Comparison of ENCODE assay signal across 1 cellular context in the genomic region with DNA sequence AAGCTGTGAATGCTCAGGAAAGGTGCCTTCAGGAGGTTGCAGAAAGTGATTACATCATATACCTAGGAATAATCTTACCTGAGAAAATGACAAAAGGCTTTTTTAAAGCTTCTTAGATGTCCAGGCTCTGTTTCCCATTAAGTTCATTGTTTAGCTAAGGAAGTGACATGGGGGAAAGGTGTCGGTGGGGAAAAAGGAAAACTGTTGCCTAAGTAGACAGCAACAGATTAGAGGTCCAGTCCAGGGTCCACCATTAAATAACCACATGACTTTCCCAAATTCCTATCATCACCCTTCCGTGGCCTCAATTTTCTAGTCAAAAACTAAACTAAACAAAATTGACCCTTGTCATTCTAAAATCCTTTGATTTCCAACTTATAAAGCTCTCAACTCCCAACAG.
A peak's percentile ranks its signal among the peaks of the same experiment; 100 is the strongest.
TF ChIP-seq lines count a peak whose summit lies in the region.

No MANE protein-coding gene starts in this region.

TF ChIP-seq in HepG2, 621 proteins besides CTCF, POLR2A, EP300 and RAD21 (continues in another document):
- TF ChIP-seq MYC (CRISPR knock-in tag; IDR thresholded peaks at IDR 0.05; ENCODE audit: borderline replicate concordance) (no peak), ZNF180 (CRISPR knock-in tag; IDR thresholded peaks at IDR 0.05; ENCODE audit: borderline replicate concordance, low read depth) (no peak), GATAD2A (CRISPR knock-in tag; IDR thresholded peaks at IDR 0.05) (peak; percentile 49; the same call in 1 of the 2 replicates), ATF7 (IDR thresholded peaks at IDR 0.05) (peak; percentile 43; the same call in 1 of the 2 replicates), ATF7 (CRISPR knock-in tag; IDR thresholded peaks at IDR 0.05) (no peak), TBL1XR1 (IDR thresholded peaks at IDR 0.05; ENCODE audit: borderline replicate concordance, low read length, partially characterized antibody) (no peak), PAXIP1 (CRISPR knock-in tag; conservative IDR thresholded peaks at IDR 0.05) (peak; percentile 65), NCOA2 (CRISPR knock-in tag; IDR thresholded peaks at IDR 0.05) (peak; percentile 65; the same call in 1 of the 2 replicates), GFI1 (CRISPR knock-in tag; IDR thresholded peaks at IDR 0.05; ENCODE audit: borderline replicate concordance) (peak; percentile 22; the same call in 1 of the 2 replicates), ZNF615 (CRISPR knock-in tag; IDR thresholded peaks at IDR 0.05; ENCODE audit: borderline replicate concordance) (no peak), TBX2 (CRISPR knock-in tag; IDR thresholded peaks at IDR 0.05; ENCODE audit: borderline replicate concordance) (peak; percentile 28; the same call in 1 of the 2 replicates), MEIS1 (CRISPR knock-in tag; IDR thresholded peaks at IDR 0.05; ENCODE audit: borderline replicate concordance) (no peak), ZNF235 (CRISPR knock-in tag; IDR thresholded peaks at IDR 0.05; ENCODE audit: borderline replicate concordance) (no peak), RARA (CRISPR knock-in tag; IDR thresholded peaks at IDR 0.05) (0 out of 2 replicates have a peak, but pooled peaks have one; percentile 44), GATA4 (IDR thresholded peaks at IDR 0.05; ENCODE audit: borderline replicate concordance, low read depth) (no peak), ZIK1 (CRISPR knock-in tag; IDR thresholded peaks at IDR 0.05; ENCODE audit: borderline replicate concordance, low read depth) (no peak), ZKSCAN5 (CRISPR knock-in tag; IDR thresholded peaks at IDR 0.05) (no peak), ISL2 (CRISPR knock-in tag; IDR thresholded peaks at IDR 0.05) (peak; percentile 51; the same call in 1 of the 2 replicates), ZSCAN29 (CRISPR knock-in tag; conservative IDR thresholded peaks at IDR 0.05) (no peak), HDAC2 (CRISPR knock-in tag; IDR thresholded peaks at IDR 0.05) (peak; percentile 63), TGIF2 (CRISPR knock-in tag; IDR thresholded peaks at IDR 0.05) (peak; percentile 63; the same call in 1 of the 2 replicates), ZNF337 (CRISPR knock-in tag; IDR thresholded peaks at IDR 0.05; ENCODE audit: borderline replicate concordance, low read depth) (no peak), KDM6A (CRISPR knock-in tag; IDR thresholded peaks at IDR 0.05; ENCODE audit: low read depth) (no peak), HNF4A (CRISPR knock-in tag; IDR thresholded peaks at IDR 0.05) (peak; percentile 86), NR2F2 (IDR thresholded peaks at IDR 0.05; ENCODE audit: borderline replicate concordance, low read depth) (peak; percentile 45; the same call in 1 of the 2 replicates), MIXL1 (CRISPR knock-in tag; IDR thresholded peaks at IDR 0.05) (0 out of 2 replicates have a peak, but pooled peaks have one; percentile 28), ELF1 (CRISPR knock-in tag; IDR thresholded peaks at IDR 0.05) (no peak), ZNF225 (CRISPR knock-in tag; IDR thresholded peaks at IDR 0.05) (no peak), FOXO4 (CRISPR knock-in tag; conservative IDR thresholded peaks at IDR 0.05) (no peak), FOXA3 (CRISPR knock-in tag; IDR thresholded peaks at IDR 0.05) (0 out of 2 replicates have a peak, but pooled peaks have one; percentile 32), TP53 (CRISPR knock-in tag; conservative IDR thresholded peaks at IDR 0.05) (no peak), ATF7-NPFF (CRISPR knock-in tag; IDR thresholded peaks at IDR 0.05; ENCODE audit: low read depth) (no peak), MED1 (CRISPR knock-in tag; IDR thresholded peaks at IDR 0.05) (peak; percentile 51; the same call in 1 of the 2 replicates), ZNF747 (CRISPR knock-in tag; IDR thresholded peaks at IDR 0.05; ENCODE audit: borderline replicate concordance) (no peak), ZNF589 (CRISPR knock-in tag; conservative IDR thresholded peaks at IDR 0.05) (no peak), FOXO1 (CRISPR knock-in tag; IDR thresholded peaks at IDR 0.05) (peak; percentile 45; the same call in 1 of the 2 replicates), ETV5 (CRISPR knock-in tag; IDR thresholded peaks at IDR 0.05; ENCODE audit: borderline replicate concordance) (peak; percentile 35; the same call in 1 of the 2 replicates), ARHGAP35 (CRISPR knock-in tag; IDR thresholded peaks at IDR 0.05; ENCODE audit: borderline replicate concordance) (no peak), NR2C2 (CRISPR knock-in tag; IDR thresholded peaks at IDR 0.05; ENCODE audit: borderline replicate concordance) (peak; percentile 19; the same call in 1 of the 2 replicates), TCF7 (IDR thresholded peaks at IDR 0.05; ENCODE audit: low read depth) (peak; percentile 67)
- TF ChIP-seq, protein P1, sequence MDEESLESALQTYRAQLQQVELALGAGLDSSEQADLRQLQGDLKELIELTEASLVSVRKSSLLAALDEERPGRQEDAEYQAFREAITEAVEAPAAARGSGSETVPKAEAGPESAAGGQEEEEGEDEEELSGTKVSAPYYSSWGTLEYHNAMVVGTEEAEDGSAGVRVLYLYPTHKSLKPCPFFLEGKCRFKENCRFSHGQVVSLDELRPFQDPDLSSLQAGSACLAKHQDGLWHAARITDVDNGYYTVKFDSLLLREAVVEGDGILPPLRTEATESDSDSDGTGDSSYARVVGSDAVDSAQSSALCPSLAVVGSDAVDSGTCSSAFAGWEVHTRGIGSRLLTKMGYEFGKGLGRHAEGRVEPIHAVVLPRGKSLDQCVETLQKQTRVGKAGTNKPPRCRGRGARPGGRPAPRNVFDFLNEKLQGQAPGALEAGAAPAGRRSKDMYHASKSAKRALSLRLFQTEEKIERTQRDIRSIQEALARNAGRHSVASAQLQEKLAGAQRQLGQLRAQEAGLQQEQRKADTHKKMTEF (CRISPR knock-in tag; IDR thresholded peaks at IDR 0.05): peak; percentile 32; the same call in 1 of the 2 replicates
- TF ChIP-seq, protein P2, sequence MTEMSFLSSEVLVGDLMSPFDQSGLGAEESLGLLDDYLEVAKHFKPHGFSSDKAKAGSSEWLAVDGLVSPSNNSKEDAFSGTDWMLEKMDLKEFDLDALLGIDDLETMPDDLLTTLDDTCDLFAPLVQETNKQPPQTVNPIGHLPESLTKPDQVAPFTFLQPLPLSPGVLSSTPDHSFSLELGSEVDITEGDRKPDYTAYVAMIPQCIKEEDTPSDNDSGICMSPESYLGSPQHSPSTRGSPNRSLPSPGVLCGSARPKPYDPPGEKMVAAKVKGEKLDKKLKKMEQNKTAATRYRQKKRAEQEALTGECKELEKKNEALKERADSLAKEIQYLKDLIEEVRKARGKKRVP (CRISPR knock-in tag; IDR thresholded peaks at IDR 0.05): peak in 1 of 2 experiments; percentile 37; a peak in 1 of 4 replicates
- TF ChIP-seq, protein P3, sequence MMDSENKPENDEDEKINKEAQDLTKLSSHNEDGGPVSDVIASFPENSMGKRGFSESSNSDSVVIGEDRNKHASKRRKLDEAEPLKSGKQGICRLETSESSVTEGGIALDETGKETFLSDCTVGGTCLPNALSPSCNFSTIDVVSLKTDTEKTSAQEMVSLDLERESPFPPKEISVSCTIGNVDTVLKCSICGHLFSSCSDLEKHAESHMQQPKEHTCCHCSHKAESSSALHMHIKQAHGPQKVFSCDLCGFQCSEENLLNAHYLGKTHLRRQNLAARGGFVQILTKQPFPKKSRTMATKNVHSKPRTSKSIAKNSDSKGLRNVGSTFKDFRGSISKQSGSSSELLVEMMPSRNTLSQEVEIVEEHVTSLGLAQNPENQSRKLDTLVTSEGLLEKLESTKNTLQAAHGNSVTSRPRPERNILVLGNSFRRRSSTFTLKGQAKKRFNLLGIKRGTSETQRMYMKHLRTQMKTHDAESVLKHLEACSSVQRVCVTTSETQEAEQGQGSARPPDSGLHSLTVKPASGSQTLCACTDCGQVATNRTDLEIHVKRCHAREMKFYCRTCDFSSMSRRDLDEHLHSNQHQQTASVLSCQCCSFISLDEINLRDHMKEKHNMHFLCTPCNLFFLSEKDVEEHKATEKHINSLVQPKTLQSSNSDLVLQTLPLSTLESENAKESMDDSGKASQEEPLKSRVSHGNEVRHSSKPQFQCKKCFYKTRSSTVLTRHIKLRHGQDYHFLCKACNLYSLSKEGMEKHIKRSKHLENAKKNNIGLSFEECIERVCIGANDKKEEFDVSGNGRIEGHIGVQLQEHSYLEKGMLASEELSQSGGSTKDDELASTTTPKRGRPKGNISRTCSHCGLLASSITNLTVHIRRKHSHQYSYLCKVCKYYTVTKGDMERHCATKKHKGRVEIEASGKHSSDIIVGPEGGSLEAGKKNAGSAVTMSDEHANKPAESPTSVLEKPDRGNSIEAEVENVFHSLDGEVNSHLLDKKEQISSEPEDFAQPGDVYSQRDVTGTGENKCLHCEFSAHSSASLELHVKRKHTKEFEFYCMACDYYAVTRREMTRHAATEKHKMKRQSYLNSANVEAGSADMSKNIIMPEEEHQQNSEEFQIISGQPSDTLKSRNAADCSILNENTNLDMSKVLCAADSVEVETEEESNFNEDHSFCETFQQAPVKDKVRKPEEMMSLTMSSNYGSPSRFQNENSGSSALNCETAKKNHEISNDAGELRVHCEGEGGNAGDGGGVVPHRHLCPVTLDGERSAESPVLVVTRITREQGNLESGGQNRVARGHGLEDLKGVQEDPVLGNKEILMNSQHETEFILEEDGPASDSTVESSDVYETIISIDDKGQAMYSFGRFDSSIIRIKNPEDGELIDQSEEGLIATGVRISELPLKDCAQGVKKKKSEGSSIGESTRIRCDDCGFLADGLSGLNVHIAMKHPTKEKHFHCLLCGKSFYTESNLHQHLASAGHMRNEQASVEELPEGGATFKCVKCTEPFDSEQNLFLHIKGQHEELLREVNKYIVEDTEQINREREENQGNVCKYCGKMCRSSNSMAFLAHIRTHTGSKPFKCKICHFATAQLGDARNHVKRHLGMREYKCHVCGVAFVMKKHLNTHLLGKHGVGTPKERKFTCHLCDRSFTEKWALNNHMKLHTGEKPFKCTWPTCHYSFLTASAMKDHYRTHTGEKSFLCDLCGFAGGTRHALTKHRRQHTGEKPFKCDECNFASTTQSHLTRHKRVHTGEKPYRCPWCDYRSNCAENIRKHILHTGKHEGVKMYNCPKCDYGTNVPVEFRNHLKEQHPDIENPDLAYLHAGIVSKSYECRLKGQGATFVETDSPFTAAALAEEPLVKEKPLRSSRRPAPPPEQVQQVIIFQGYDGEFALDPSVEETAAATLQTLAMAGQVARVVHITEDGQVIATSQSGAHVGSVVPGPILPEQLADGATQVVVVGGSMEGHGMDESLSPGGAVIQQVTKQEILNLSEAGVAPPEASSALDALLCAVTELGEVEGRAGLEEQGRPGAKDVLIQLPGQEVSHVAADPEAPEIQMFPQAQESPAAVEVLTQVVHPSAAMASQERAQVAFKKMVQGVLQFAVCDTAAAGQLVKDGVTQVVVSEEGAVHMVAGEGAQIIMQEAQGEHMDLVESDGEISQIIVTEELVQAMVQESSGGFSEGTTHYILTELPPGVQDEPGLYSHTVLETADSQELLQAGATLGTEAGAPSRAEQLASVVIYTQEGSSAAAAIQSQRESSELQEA (CRISPR knock-in tag; IDR thresholded peaks at IDR 0.05; ENCODE audit: not compliant biosample characterization): no peak
- TF ChIP-seq, protein P4, sequence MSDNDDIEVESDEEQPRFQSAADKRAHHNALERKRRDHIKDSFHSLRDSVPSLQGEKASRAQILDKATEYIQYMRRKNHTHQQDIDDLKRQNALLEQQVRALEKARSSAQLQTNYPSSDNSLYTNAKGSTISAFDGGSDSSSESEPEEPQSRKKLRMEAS (IDR thresholded peaks at IDR 0.05): 0 out of 2 replicates have a peak, but pooled peaks have one; percentile 33
- TF ChIP-seq, protein P5, sequence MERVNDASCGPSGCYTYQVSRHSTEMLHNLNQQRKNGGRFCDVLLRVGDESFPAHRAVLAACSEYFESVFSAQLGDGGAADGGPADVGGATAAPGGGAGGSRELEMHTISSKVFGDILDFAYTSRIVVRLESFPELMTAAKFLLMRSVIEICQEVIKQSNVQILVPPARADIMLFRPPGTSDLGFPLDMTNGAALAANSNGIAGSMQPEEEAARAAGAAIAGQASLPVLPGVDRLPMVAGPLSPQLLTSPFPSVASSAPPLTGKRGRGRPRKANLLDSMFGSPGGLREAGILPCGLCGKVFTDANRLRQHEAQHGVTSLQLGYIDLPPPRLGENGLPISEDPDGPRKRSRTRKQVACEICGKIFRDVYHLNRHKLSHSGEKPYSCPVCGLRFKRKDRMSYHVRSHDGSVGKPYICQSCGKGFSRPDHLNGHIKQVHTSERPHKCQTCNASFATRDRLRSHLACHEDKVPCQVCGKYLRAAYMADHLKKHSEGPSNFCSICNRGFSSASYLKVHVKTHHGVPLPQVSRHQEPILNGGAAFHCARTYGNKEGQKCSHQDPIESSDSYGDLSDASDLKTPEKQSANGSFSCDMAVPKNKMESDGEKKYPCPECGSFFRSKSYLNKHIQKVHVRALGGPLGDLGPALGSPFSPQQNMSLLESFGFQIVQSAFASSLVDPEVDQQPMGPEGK (CRISPR knock-in tag; IDR thresholded peaks at IDR 0.05): 0 out of 2 replicates have a peak, but pooled peaks have one; percentile 18
